ENCODE assay signal across 1 cellular context in the genomic region with DNA sequence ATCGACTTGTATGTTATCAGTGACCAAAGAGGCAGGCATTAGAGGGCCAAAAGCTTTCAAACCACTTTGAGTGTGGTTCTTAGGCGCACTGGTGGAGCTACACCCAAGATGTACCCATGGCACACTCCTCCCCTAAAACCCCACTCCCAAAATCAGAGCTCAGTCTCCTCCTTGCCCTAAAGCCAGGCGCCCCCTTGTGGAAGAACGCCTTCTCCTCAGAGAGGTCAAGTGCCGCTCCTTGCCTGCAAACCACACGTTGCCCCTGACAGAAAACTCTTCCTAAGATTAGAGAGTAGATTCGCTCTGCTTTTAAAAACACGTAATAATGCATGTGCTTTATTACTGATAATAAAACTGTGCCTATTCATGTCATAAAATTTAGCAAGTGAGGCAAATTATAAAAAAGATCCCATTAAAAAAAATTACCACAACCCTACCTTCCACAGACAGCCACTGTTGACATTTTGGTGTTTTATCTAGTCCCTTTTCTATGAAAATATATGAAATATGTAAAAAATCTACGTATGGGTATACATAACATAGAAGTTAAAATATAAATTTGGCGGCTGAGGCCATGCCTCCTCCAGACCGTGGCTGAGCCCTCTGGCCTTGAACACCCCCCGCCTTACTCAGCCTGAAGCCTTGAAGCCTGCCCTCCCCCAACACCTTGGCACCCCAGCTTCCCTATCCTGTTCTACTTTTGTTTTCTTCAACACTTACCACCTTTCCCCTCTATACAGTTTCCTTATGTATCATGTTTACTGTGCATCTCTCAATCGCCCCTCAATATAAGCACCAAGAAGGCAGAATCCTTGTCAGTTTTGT.
A peak's percentile ranks its signal among the peaks of the same experiment; 100 is the strongest.
TF ChIP-seq lines count a peak whose summit lies in the region.

No MANE protein-coding gene starts in this region.

TF ChIP-seq in HepG2, 621 proteins besides CTCF, POLR2A, EP300 and RAD21 (continued from another document and continues in another):
- TF ChIP-seq ZNF639 (CRISPR knock-in tag; conservative IDR thresholded peaks at IDR 0.05), result no peak
- TF ChIP-seq HDAC6 (IDR thresholded peaks at IDR 0.05; ENCODE audit: low read depth, low read length), result no peak
- no peak for TF ChIP-seq ZNF318 (CRISPR knock-in tag; IDR thresholded peaks at IDR 0.05)
- no peak for TF ChIP-seq MAFG (CRISPR knock-in tag; IDR thresholded peaks at IDR 0.05)
- TF ChIP-seq, protein P1, sequence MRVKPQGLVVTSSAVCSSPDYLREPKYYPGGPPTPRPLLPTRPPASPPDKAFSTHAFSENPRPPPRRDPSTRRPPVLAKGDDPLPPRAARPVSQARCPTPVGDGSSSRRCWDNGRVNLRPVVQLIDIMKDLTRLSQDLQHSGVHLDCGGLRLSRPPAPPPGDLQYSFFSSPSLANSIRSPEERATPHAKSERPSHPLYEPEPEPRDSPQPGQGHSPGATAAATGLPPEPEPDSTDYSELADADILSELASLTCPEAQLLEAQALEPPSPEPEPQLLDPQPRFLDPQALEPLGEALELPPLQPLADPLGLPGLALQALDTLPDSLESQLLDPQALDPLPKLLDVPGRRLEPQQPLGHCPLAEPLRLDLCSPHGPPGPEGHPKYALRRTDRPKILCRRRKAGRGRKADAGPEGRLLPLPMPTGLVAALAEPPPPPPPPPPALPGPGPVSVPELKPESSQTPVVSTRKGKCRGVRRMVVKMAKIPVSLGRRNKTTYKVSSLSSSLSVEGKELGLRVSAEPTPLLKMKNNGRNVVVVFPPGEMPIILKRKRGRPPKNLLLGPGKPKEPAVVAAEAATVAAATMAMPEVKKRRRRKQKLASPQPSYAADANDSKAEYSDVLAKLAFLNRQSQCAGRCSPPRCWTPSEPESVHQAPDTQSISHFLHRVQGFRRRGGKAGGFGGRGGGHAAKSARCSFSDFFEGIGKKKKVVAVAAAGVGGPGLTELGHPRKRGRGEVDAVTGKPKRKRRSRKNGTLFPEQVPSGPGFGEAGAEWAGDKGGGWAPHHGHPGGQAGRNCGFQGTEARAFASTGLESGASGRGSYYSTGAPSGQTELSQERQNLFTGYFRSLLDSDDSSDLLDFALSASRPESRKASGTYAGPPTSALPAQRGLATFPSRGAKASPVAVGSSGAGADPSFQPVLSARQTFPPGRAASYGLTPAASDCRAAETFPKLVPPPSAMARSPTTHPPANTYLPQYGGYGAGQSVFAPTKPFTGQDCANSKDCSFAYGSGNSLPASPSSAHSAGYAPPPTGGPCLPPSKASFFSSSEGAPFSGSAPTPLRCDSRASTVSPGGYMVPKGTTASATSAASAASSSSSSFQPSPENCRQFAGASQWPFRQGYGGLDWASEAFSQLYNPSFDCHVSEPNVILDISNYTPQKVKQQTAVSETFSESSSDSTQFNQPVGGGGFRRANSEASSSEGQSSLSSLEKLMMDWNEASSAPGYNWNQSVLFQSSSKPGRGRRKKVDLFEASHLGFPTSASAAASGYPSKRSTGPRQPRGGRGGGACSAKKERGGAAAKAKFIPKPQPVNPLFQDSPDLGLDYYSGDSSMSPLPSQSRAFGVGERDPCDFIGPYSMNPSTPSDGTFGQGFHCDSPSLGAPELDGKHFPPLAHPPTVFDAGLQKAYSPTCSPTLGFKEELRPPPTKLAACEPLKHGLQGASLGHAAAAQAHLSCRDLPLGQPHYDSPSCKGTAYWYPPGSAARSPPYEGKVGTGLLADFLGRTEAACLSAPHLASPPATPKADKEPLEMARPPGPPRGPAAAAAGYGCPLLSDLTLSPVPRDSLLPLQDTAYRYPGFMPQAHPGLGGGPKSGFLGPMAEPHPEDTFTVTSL (CRISPR knock-in tag; IDR thresholded peaks at IDR 0.05; ENCODE audit: borderline replicate concordance), result peak; percentile 37; the same call in 1 of the 2 replicates
- TF ChIP-seq CHCHD3 (CRISPR knock-in tag; IDR thresholded peaks at IDR 0.05), result no peak
- no peak for TF ChIP-seq PRMT3 (CRISPR knock-in tag; IDR thresholded peaks at IDR 0.05; ENCODE audit: borderline replicate concordance, low read depth)
- peak; percentile 3; the same call in 1 of the 2 replicates for TF ChIP-seq YEATS4 (CRISPR knock-in tag; IDR thresholded peaks at IDR 0.05; ENCODE audit: borderline replicate concordance)
- TF ChIP-seq ZFY (CRISPR knock-in tag; IDR thresholded peaks at IDR 0.05), result no peak
- TF ChIP-seq ZNF782 (CRISPR knock-in tag; IDR thresholded peaks at IDR 0.05; ENCODE audit: borderline replicate concordance), result no peak
- peak; percentile 77 for TF ChIP-seq STAG1 (CRISPR knock-in tag; IDR thresholded peaks at IDR 0.05)
- no peak for TF ChIP-seq IKZF4 (CRISPR knock-in tag; IDR thresholded peaks at IDR 0.05; ENCODE audit: borderline replicate concordance, low read depth, not compliant biosample characterization)
- no peak for TF ChIP-seq ZNF138 (CRISPR knock-in tag; IDR thresholded peaks at IDR 0.05; ENCODE audit: low read depth)
- no peak for TF ChIP-seq NFE2L2 (IDR thresholded peaks at IDR 0.05; ENCODE audit: low read length)
- no peak for TF ChIP-seq NR3C1 (CRISPR knock-in tag; IDR thresholded peaks at IDR 0.05)
- no peak for TF ChIP-seq FOXA1 (IDR thresholded peaks at IDR 0.05)
- TF ChIP-seq FOXA1 (CRISPR knock-in tag; IDR thresholded peaks at IDR 0.05), result no peak
- no peak for TF ChIP-seq ONECUT2 (CRISPR knock-in tag; IDR thresholded peaks at IDR 0.05)
- no peak for TF ChIP-seq ZNF776 (CRISPR knock-in tag; IDR thresholded peaks at IDR 0.05)
- no peak for TF ChIP-seq RFXANK (CRISPR knock-in tag; IDR thresholded peaks at IDR 0.05)
- TF ChIP-seq ZNF703 (CRISPR knock-in tag; IDR thresholded peaks at IDR 0.05; ENCODE audit: borderline replicate concordance), result no peak
- no peak for TF ChIP-seq EHMT2 (IDR thresholded peaks at IDR 0.05; ENCODE audit: borderline replicate concordance, low read depth, low read length)
- TF ChIP-seq, protein P2, sequence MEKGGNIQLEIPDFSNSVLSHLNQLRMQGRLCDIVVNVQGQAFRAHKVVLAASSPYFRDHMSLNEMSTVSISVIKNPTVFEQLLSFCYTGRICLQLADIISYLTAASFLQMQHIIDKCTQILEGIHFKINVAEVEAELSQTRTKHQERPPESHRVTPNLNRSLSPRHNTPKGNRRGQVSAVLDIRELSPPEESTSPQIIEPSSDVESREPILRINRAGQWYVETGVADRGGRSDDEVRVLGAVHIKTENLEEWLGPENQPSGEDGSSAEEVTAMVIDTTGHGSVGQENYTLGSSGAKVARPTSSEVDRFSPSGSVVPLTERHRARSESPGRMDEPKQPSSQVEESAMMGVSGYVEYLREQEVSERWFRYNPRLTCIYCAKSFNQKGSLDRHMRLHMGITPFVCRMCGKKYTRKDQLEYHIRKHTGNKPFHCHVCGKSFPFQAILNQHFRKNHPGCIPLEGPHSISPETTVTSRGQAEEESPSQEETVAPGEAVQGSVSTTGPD (CRISPR knock-in tag; IDR thresholded peaks at IDR 0.05), result no peak
- TF ChIP-seq ZNF20 (CRISPR knock-in tag; IDR thresholded peaks at IDR 0.05), result no peak
- no peak for TF ChIP-seq KLF9 (CRISPR knock-in tag; IDR thresholded peaks at IDR 0.05; ENCODE audit: low read depth)
- TF ChIP-seq, protein P3, sequence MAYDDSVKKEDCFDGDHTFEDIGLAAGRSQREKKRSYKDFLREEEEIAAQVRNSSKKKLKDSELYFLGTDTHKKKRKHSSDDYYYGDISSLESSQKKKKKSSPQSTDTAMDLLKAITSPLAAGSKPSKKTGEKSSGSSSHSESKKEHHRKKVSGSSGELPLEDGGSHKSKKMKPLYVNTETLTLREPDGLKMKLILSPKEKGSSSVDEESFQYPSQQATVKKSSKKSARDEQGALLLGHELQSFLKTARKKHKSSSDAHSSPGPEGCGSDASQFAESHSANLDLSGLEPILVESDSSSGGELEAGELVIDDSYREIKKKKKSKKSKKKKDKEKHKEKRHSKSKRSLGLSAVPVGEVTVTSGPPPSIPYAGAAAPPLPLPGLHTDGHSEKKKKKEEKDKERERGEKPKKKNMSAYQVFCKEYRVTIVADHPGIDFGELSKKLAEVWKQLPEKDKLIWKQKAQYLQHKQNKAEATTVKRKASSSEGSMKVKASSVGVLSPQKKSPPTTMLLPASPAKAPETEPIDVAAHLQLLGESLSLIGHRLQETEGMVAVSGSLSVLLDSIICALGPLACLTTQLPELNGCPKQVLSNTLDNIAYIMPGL (CRISPR knock-in tag; IDR thresholded peaks at IDR 0.05; ENCODE audit: borderline replicate concordance in 1 of 2, low read depth in 1 of 2), result peak in 1 of 2 experiments; percentile 70; a peak in 1 of 4 replicates
- TF ChIP-seq ETV6 (CRISPR knock-in tag; conservative IDR thresholded peaks at IDR 0.05), result no peak
- no peak for TF ChIP-seq KAT7 (CRISPR knock-in tag; IDR thresholded peaks at IDR 0.05; ENCODE audit: borderline replicate concordance)
- no peak for TF ChIP-seq BRF2 (CRISPR knock-in tag; IDR thresholded peaks at IDR 0.05)
- TF ChIP-seq, protein P4, sequence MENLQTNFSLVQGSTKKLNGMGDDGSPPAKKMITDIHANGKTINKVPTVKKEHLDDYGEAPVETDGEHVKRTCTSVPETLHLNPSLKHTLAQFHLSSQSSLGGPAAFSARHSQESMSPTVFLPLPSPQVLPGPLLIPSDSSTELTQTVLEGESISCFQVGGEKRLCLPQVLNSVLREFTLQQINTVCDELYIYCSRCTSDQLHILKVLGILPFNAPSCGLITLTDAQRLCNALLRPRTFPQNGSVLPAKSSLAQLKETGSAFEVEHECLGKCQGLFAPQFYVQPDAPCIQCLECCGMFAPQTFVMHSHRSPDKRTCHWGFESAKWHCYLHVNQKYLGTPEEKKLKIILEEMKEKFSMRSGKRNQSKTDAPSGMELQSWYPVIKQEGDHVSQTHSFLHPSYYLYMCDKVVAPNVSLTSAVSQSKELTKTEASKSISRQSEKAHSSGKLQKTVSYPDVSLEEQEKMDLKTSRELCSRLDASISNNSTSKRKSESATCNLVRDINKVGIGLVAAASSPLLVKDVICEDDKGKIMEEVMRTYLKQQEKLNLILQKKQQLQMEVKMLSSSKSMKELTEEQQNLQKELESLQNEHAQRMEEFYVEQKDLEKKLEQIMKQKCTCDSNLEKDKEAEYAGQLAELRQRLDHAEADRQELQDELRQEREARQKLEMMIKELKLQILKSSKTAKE (CRISPR knock-in tag; IDR thresholded peaks at IDR 0.05; ENCODE audit: borderline replicate concordance), result no peak
- no peak for TF ChIP-seq ZNF567 (CRISPR knock-in tag; IDR thresholded peaks at IDR 0.05; ENCODE audit: borderline replicate concordance)
